ENCODE assay signal across 8 cellular contexts in the genomic region with DNA sequence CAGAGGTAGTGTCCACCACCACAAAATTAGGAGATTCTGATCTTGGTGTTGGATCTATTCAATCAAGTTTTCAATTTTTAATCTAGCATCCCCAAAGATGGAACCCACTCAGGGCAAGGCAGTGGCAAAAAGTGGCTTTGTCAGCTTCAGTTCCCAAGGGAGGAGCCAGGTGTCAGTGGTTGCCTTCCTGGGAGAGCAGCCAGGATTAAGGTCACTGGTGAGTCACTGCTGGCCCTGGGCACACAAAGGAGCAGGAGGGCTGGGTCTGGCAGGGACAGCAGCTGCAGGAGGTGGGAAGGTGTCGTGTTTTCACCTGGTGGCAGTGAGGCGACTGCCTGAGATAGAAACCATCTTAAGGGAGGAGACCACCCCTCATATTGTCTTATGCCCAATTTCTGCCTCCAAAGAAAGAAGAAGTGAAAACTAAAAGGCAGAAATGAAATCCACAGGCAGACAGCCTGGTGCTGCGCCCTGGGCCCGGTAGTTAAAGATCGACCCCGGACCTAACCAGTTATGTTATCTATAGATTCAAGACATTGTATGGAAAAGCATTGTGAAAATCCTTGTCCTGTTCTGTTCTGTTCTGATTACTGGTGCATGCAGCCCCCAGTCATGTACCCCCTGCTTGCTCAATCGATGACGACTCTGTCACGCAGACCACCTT. TPM values are rescaled to one million over a fixed set of nuclear protein-coding genes. Genes with fewer than 3 reads are reported as not detected.
DNase-seq lines count a peak whose midpoint lies in the region; ATAC-seq, FAIRE-seq and TF ChIP-seq lines count a peak whose summit lies in the region.

No MANE protein-coding gene starts in this region.

- H3K27me3 Mint-ChIP-seq in naive B cell, result peaks cover 5 to 26% (median 20%) of the 10 kb centered on the region in 3 donors

- no peak for DNase-seq in GM19239 (ENCODE audit: insufficient read length, low spot score)
- peak; percentile 71 for DNase-seq in NCI-H345 (lab: John Stamatoyannopoulos, UW)
- DNase-seq in cardiac fibroblast (ENCODE audit: low read depth in 2 of 2), result peak; percentile 33 to 63
- peak; percentile 12 for DNase-seq in naive B cell
- no peak for DNase-seq in activated CD4-positive, alpha-beta T cell treated with anti-CD3 and anti-CD28 coated beads, Interleukin-2, amount 50 U/mL, for 48 hours
- DNase-seq in foreskin melanocyte, result no peak
- DNase-seq in activated CD8-positive, alpha-beta memory T cell treated with anti-CD3 and anti-CD28 coated beads, Interleukin-2, amount 50 U/mL, for 48 hours, result no peak

- peaks cover 6 to 25% (median 16%) of the 10 kb centered on the region in 3 donors for H3K4me1 Mint-ChIP-seq in naive B cell

- peak; percentile 11 for FAIRE-seq in GM19239 (lab: Jason Lieb, UNC)

- no peaks in the 10 kb centered on the region for H3K36me3 Mint-ChIP-seq in naive B cell

- no peak for TF ChIP-seq CTCF in cardiac fibroblast (IDR thresholded peaks at IDR 0.05; ENCODE audit: low read depth, low read length)

- ATAC-seq in naive B cell (ENCODE audit: low read depth in 2 of 2) (peak; percentile 46 to 52), HG03432 (IDR thresholded peaks at IDR 0.05; ENCODE audit: unreplicated experiment) (no peak)

- H3K4me3 ChIP-seq in cardiac fibroblast (replicated peaks in 1 of 2; ENCODE audit: low read depth in 2 of 2, low read length in 2 of 2), result no peak overlapping the region

- H3K4me3 Mint-ChIP-seq in naive B cell, result peak overlapping the region in 1 of 8 donors; percentile 4

- peaks cover 0 to 3% (median 0%) of the 10 kb centered on the region in 7 donors for H3K9me3 Mint-ChIP-seq in naive B cell

- peak overlapping the region in 1 of 6 donors; percentile 29 for H3K27ac Mint-ChIP-seq in naive B cell

RNA-seq across cellular contexts. Expression of a gene that starts 5.9 kb away (rescaled TPM):
- under 1 TPM; 0.21 to 0.63 (median 0.36) TPM for polyA plus RNA-seq in naive B cell (ENCODE audit: low read depth in 6 of 6)

Comparison
In these comparisons a context has a peak if more than half of its experiments do, and no peak if none do; other contexts are left out.
1. DNase-seq: peak in NCI-H345 (single experiment), cardiac fibroblast (2 of 2) and naive B cell (single experiment); none in GM19239 (single experiment), activated CD4-positive, alpha-beta T cell treated with anti-CD3 and anti-CD28 coated beads, Interleukin-2, amount 50 U/mL, for 48 hours (0 of 2), foreskin melanocyte (single experiment) and activated CD8-positive, alpha-beta memory T cell treated with anti-CD3 and anti-CD28 coated beads, Interleukin-2, amount 50 U/mL, for 48 hours (single experiment).